Comparison of ENCODE assay signal across 23 cellular contexts in genomic region chr3:194608981-194609380, GRCh38.
"Had no signal": no experiment of that assay in that cellular context is flagged by ENCODE, and none has a peak within 500 bp of the region (broad histone marks: within the 10 kb centered on the region; RNA-seq: fewer than 3 reads in every experiment).

No MANE protein-coding gene starts in this region.

- H3K36me3 Mint-ChIP-seq: natural killer cell treated with Interleukin-12 subunit alpha and Interleukin-12 subunit beta and Interleukin-15 and Interleukin-18, amount 100 ng/mL, for 72 hours had no signal

- H3K4me3 Mint-ChIP-seq: natural killer cell treated with Interleukin-12 subunit alpha and Interleukin-12 subunit beta and Interleukin-15 and Interleukin-18, amount 100 ng/mL, for 72 hours; stimulated activated naive CD8-positive, alpha-beta T cell treated with anti-CD3 and anti-CD28 coated beads, Interleukin-15, amount 100 ng/mL, for 72 hours had no signal

- H3K27me3 Mint-ChIP-seq: natural killer cell treated with Interleukin-12 subunit alpha and Interleukin-12 subunit beta and Interleukin-15 and Interleukin-18, amount 100 ng/mL, for 72 hours; stimulated activated naive CD8-positive, alpha-beta T cell treated with anti-CD3 and anti-CD28 coated beads, Interleukin-15, amount 100 ng/mL, for 72 hours had no signal

- H3K27ac Mint-ChIP-seq: natural killer cell treated with Interleukin-12 subunit alpha and Interleukin-12 subunit beta and Interleukin-15 and Interleukin-18, amount 100 ng/mL, for 72 hours had no signal

- DNase-seq: dorsolateral prefrontal cortex; effector CD4-positive, alpha-beta T cell; foreskin keratinocyte; heart right ventricle; hippocampal formation; left cardiac atrium; mesendoderm; midbrain; nucleus accumbens; psoas muscle; right cardiac atrium; small intestine; stimulated activated CD4-positive, alpha-beta T cell treated with anti-CD3 and anti-CD28 coated beads, Interleukin-15, amount 100 ng/mL, for 24 hours; stimulated activated CD4-positive, alpha-beta T cell treated with anti-CD3 and anti-CD28 coated beads, Interleukin-2, amount 100 ng/mL, for 48 hours; stimulated activated naive CD4-positive, alpha-beta T cell; stimulated activated naive CD8-positive, alpha-beta T cell treated with anti-CD3 and anti-CD28 coated beads, Interleukin-15, amount 100 ng/mL, for 72 hours; transverse colon; upper lobe of right lung; uterus had no signal

- ATAC-seq: esophagus mucosa; foreskin keratinocyte; gastroesophageal sphincter; heart right ventricle; left cardiac atrium; left lung; natural killer cell treated with Interleukin-12 subunit alpha and Interleukin-12 subunit beta and Interleukin-15 and Interleukin-18, amount 100 ng/mL, for 72 hours; psoas muscle; right cardiac atrium; stimulated activated naive CD8-positive, alpha-beta T cell treated with anti-CD3 and anti-CD28 coated beads, Interleukin-15, amount 100 ng/mL, for 72 hours; upper lobe of right lung had no signal

- H3K4me1 Mint-ChIP-seq: stimulated activated naive CD8-positive, alpha-beta T cell treated with anti-CD3 and anti-CD28 coated beads, Interleukin-15, amount 100 ng/mL, for 72 hours had no signal

- H3K9me3 Mint-ChIP-seq: natural killer cell treated with Interleukin-12 subunit alpha and Interleukin-12 subunit beta and Interleukin-15 and Interleukin-18, amount 100 ng/mL, for 72 hours; stimulated activated naive CD8-positive, alpha-beta T cell treated with anti-CD3 and anti-CD28 coated beads, Interleukin-15, amount 100 ng/mL, for 72 hours had no signal
